ENCODE assay signal across 9 cellular contexts in the genomic region with DNA sequence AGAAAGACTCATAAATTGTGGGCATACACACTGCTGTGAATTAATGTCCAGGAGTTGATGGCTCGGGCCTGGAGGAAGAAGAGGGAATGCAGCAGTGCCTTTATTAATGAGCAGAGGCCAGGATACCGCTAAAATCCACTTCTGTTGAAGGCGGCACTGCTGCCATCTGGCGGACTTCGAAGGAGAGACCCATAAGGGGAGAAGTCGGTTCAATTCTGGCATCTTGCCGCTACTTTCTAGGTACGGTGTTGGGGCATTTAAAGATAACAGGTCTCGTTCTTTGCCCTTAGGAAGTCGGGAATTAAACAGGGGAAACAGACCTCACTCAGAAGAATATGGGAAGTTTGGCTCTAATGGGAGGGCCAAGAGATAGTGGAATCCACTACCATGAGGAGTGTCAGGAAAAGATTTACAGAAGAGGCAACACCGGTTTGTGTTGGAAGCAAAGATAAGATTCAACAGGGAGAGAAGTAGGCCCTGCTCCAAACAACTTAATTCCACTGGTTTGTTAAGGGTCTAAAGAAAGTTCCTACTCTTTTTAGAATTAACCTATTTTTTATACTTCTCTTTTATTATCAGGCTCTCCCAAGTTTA.
A peak's percentile ranks its signal among the peaks of the same experiment; 100 is the strongest.
DNase-seq lines count a peak whose midpoint lies in the region; ATAC-seq and TF ChIP-seq lines count a peak whose summit lies in the region.
"Had no signal": no experiment of that assay in that cellular context is flagged by ENCODE, and none has a peak within 500 bp of the region (broad histone marks: within the 10 kb centered on the region; RNA-seq: fewer than 3 reads in every experiment).

No MANE protein-coding gene starts in this region.

- H3K9me3 Mint-ChIP-seq in activated CD8-positive, alpha-beta memory T cell treated with anti-CD3 and anti-CD28 coated beads, Interleukin-2, amount 10 ng/mL, durations not matched to agents 7 days and 5 days (ENCODE audit: low read depth), result no peaks in the 10 kb centered on the region

- no peak overlapping the region for H3K27ac Mint-ChIP-seq in activated CD8-positive, alpha-beta memory T cell treated with anti-CD3 and anti-CD28 coated beads, Interleukin-2, amount 10 ng/mL, durations not matched to agents 7 days and 5 days
- H3K27ac Mint-ChIP-seq: naive thymus-derived CD8-positive, alpha-beta T cell had no signal

- peak; percentile 67 for ATAC-seq in GM18517 (IDR thresholded peaks at IDR 0.05; ENCODE audit: unreplicated experiment)
- ATAC-seq in HG02970 (IDR thresholded peaks at IDR 0.05; ENCODE audit: low FRiP score, unreplicated experiment), result peak; percentile 62
- no peak for ATAC-seq in activated CD8-positive, alpha-beta memory T cell treated with anti-CD3 and anti-CD28 coated beads, Interleukin-2, amount 10 ng/mL, durations not matched to agents 7 days and 5 days
- peak; percentile 28 to 61 (median 50) for ATAC-seq in psoas muscle
- no peak for ATAC-seq in GM21825 (IDR thresholded peaks at IDR 0.05; ENCODE audit: unreplicated experiment)
- ATAC-seq: naive thymus-derived CD8-positive, alpha-beta T cell had no signal

- peaks cover 8% of the 10 kb centered on the region for H3K4me1 Mint-ChIP-seq in activated CD8-positive, alpha-beta memory T cell treated with anti-CD3 and anti-CD28 coated beads, Interleukin-2, amount 10 ng/mL, durations not matched to agents 7 days and 5 days

- no peak overlapping the region for H3K4me3 Mint-ChIP-seq in activated CD8-positive, alpha-beta memory T cell treated with anti-CD3 and anti-CD28 coated beads, Interleukin-2, amount 10 ng/mL, durations not matched to agents 7 days and 5 days
- H3K4me3 Mint-ChIP-seq: naive thymus-derived CD8-positive, alpha-beta T cell had no signal

- H3K27me3 ChIP-seq in BE2C (peaks cover 7% of the 10 kb centered on the region; the same call in 1 of the 2 replicates), psoas muscle (ENCODE audit: insufficient read depth in 3 of 3, low read length in 2 of 3) (peaks cover 0 to 2% (median 0%) of the 10 kb centered on the region in 3 donors)

- peak; percentile 72 for DNase-seq in BE2C
- DNase-seq in NCI-H345 (lab: John Stamatoyannopoulos, UW), result peak; percentile 37
- DNase-seq in activated CD8-positive, alpha-beta memory T cell treated with anti-CD3 and anti-CD28 coated beads, Interleukin-2, amount 10 ng/mL, durations not matched to agents 7 days and 5 days, result peak; percentile 60
- DNase-seq in foreskin fibroblast, result peak; percentile 43 to 80
- peak; percentile 23 to 55 for DNase-seq in psoas muscle

- H3K9me3 ChIP-seq in BE2C (no peaks in the 10 kb centered on the region), psoas muscle (no peaks in the 10 kb centered on the region)

- H3K27ac ChIP-seq in psoas muscle, result no peak overlapping the region

- no peaks in the 10 kb centered on the region for H3K36me3 ChIP-seq in BE2C
- H3K36me3 ChIP-seq in psoas muscle (ENCODE audit: insufficient read depth in 1 of 2, low read depth in 1 of 2), result no peaks in the 10 kb centered on the region

- H3K4me1 ChIP-seq in BE2C (no peaks in the 10 kb centered on the region), psoas muscle (no peaks in the 10 kb centered on the region)

- H3K4me3 ChIP-seq in BE2C (ENCODE audit: low read depth, low read length), result no peak overlapping the region
- H3K4me3 ChIP-seq in foreskin fibroblast (ENCODE audit: low read depth in 1 of 2, low read length in 2 of 2), result no peak overlapping the region
- no peak overlapping the region for H3K4me3 ChIP-seq in psoas muscle

- H3K27me3 Mint-ChIP-seq in activated CD8-positive, alpha-beta memory T cell treated with anti-CD3 and anti-CD28 coated beads, Interleukin-2, amount 10 ng/mL, durations not matched to agents 7 days and 5 days, result peaks cover 8% of the 10 kb centered on the region

- TF ChIP-seq CTCF in BE2C (IDR thresholded peaks at IDR 0.05; ENCODE audit: low read depth, low read length), result peak; percentile 83
- peak; percentile 59 for TF ChIP-seq CTCF in foreskin fibroblast (IDR thresholded peaks at IDR 0.05; ENCODE audit: low read depth, low read length)
- TF ChIP-seq CTCF in psoas muscle (IDR thresholded peaks at IDR 0.05), result peak; percentile 62

- no peaks in the 10 kb centered on the region for H3K36me3 Mint-ChIP-seq in activated CD8-positive, alpha-beta memory T cell treated with anti-CD3 and anti-CD28 coated beads, Interleukin-2, amount 10 ng/mL, durations not matched to agents 7 days and 5 days

- WGBS in psoas muscle, 3 donors, result 10 to 14% (median 10%) methylated on average over 11 of the region's 11 CpGs

- CTCF ChIA-PET in activated CD8-positive, alpha-beta memory T cell treated with anti-CD3 and anti-CD28 coated beads, Interleukin-2, amount 10 ng/mL, durations not matched to agents 7 days and 5 days (lab: Charles Lee), result no interaction called here

- intact Hi-C loops in psoas muscle (cut with DNase I), result loop anchor here in 1 of 2 donors (5.0 to 10.0 kb wide), 2 partner anchors 130 to 237 kb away; no protein-coding TSS in a partner anchor

Comparison
In these comparisons a context has a peak if more than half of its experiments do, and no peak if none do; other contexts are left out.
1. ATAC-seq: peak in GM18517 (single experiment), HG02970 (single experiment) and psoas muscle (4 of 4); none in activated CD8-positive, alpha-beta memory T cell treated with anti-CD3 and anti-CD28 coated beads, Interleukin-2, amount 10 ng/mL, durations not matched to agents 7 days and 5 days (single experiment) and GM21825 (single experiment).
2. Peak in every context shown above with its lines, with median percentiles within 50 percentile points of each other: DNase-seq and CTCF ChIP-seq.